ENCODE assay signal across 19 cellular contexts in the genomic region with DNA sequence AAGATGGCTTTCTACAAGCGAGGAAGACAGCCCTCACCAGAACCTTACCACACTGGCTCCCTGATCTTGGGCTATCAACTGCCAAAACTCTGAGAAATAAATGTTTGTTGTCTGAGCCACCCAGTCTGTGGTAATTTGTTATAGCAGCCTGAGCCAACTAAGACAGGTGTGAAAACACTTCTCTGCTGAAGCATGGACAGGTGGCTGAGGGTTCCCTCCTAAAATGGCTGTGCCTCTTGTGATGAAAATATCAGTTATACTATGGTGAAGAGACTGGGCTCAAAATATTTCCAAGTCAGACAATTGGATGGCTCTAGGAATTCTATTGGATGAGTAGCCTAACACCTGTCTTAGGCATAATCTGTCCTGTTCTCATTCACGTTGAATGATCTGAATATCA.
"Had no signal": no experiment of that assay in that cellular context is flagged by ENCODE, and none has a peak within 500 bp of the region (broad histone marks: within the 10 kb centered on the region; RNA-seq: fewer than 3 reads in every experiment).

No MANE protein-coding gene starts in this region.

- H3K9me3 ChIP-seq: MG63 had no signal

- H3K27me3 ChIP-seq: MG63 had no signal

- H3K4me3 ChIP-seq: MG63 had no signal

- DNase-seq: KBM-7, MG63, NCI-H1092, NCI-H1105 treated with DMSO at 0.1 percent for 48 hours, NCI-H1417 treated with DMSO at 0.1 percent for 48 hours, NCI-H146, NCI-H1694 treated with DMSO at 0.1 percent for 48 hours, NCI-H1930, NCI-H2107, NCI-H2227 treated with DMSO at 0.1 percent for 48 hours, NCI-H446, NCI-H510A treated with DMSO at 0.1 percent for 48 hours, NCI-H526, NCI-H82, PC-3, SW 1271, T-cell had no signal

- ATAC-seq: Panc1, PC-3, T-cell had no signal

- H3K27ac ChIP-seq: RWPE1 had no signal

- H3K36me3 ChIP-seq: MG63 had no signal
